In the genomic region with DNA sequence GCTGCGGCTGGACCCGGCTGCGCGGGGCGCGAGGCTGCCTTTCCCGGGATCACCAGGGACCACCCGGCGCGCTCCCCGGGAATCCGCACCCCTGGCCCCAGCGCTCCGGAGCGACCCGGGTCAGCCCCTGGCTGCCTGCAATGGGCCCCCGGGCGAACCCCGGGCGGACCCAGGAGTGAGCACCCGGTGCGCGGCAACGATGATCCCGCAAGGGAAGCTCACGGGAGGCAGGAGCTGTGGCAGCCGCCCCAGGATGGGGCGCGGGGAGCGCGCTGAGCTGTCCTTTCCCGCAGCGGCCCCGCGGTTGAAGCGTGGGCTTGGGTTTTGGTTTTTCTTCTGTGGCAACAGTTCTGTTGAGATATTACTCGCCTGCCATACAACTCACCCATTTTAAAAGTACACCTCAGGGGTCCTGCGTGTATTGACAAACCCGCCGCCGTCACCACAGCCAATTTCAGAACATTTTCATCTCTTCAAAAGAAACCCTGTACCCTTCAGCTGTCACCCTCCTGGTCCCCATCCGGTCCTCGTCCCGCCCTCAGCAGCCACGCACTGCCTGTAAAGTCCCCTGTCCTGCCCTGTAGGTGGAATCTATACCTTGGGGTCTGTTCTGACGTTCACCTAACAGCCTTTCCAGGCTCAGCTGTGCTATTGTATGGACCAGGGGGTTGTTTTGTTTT, we compare ENCODE assay signal across 9 cellular contexts. TPM values are rescaled to one million over a fixed set of nuclear protein-coding genes. Genes with fewer than 3 reads are reported as not detected.
DNase-seq lines count a peak whose midpoint lies in the region; ATAC-seq, FAIRE-seq and TF ChIP-seq lines count a peak whose summit lies in the region.
"Had no signal": no experiment of that assay in that cellular context is flagged by ENCODE, and none has a peak within 500 bp of the region (broad histone marks: within the 10 kb centered on the region; RNA-seq: fewer than 3 reads in every experiment).

No MANE protein-coding gene starts in this region.

- H3K4me1 Mint-ChIP-seq in activated CD4-positive, alpha-beta T cell treated with anti-CD3 and anti-CD28 coated beads for 36 hours: peaks cover 10% of the 10 kb centered on the region
- H3K4me1 Mint-ChIP-seq in activated naive CD4-positive, alpha-beta T cell treated with anti-CD3 and anti-CD28 coated beads, Interleukin-2, amount 10 ng/mL, durations not matched to agents 7 days and 5 days: peaks cover 11% of the 10 kb centered on the region
- H3K4me1 Mint-ChIP-seq in stimulated activated naive CD8-positive, alpha-beta T cell treated with anti-CD3 and anti-CD28 coated beads, Interleukin-15, Interleukin-2, amounts not matched to agents 100 ng/mL and 50 ng/mL, for 24 hours (ENCODE audit: low read depth): peaks cover 19% of the 10 kb centered on the region

- H3K36me3 Mint-ChIP-seq in activated CD4-positive, alpha-beta T cell treated with anti-CD3 and anti-CD28 coated beads for 36 hours (ENCODE audit: low read depth): peaks cover 2% of the 10 kb centered on the region
- H3K36me3 Mint-ChIP-seq in activated naive CD4-positive, alpha-beta T cell treated with anti-CD3 and anti-CD28 coated beads, Interleukin-2, amount 10 ng/mL, durations not matched to agents 7 days and 5 days: peaks cover 1% of the 10 kb centered on the region
- peaks cover 2% of the 10 kb centered on the region for H3K36me3 Mint-ChIP-seq in stimulated activated naive CD8-positive, alpha-beta T cell treated with anti-CD3 and anti-CD28 coated beads, Interleukin-15, Interleukin-2, amounts not matched to agents 100 ng/mL and 50 ng/mL, for 24 hours (ENCODE audit: low read depth)

- no peak overlapping the region for H3K27ac ChIP-seq in kidney (ENCODE audit: low read depth in 2 of 2, low read length in 2 of 2)
- H3K27ac ChIP-seq: epithelial cell of prostate had no signal

- H3K27me3 Mint-ChIP-seq in activated CD4-positive, alpha-beta T cell treated with anti-CD3 and anti-CD28 coated beads for 36 hours: peaks cover 29% of the 10 kb centered on the region
- H3K27me3 Mint-ChIP-seq in activated naive CD4-positive, alpha-beta T cell treated with anti-CD3 and anti-CD28 coated beads, Interleukin-2, amount 10 ng/mL, durations not matched to agents 7 days and 5 days: peaks cover 74% of the 10 kb centered on the region
- peaks cover 34% of the 10 kb centered on the region for H3K27me3 Mint-ChIP-seq in stimulated activated naive CD8-positive, alpha-beta T cell treated with anti-CD3 and anti-CD28 coated beads, Interleukin-15, Interleukin-2, amounts not matched to agents 100 ng/mL and 50 ng/mL, for 24 hours

- H3K36me3 ChIP-seq in kidney (ENCODE audit: control insufficient read depth in 1 of 2, insufficient read depth in 2 of 2, low read length in 2 of 2): peaks cover 0 to under 1% of the 10 kb centered on the region in 2 donors

- H3K9me3 ChIP-seq in kidney (ENCODE audit: control insufficient read depth in 1 of 2, low read length in 2 of 2): no peaks in the 10 kb centered on the region

- H3K4me3 Mint-ChIP-seq in activated CD4-positive, alpha-beta T cell treated with anti-CD3 and anti-CD28 coated beads for 36 hours: peak overlapping the region; percentile 50
- H3K4me3 Mint-ChIP-seq in activated naive CD4-positive, alpha-beta T cell treated with anti-CD3 and anti-CD28 coated beads, Interleukin-2, amount 10 ng/mL, durations not matched to agents 7 days and 5 days: peak overlapping the region; percentile 55
- H3K4me3 Mint-ChIP-seq in stimulated activated naive CD8-positive, alpha-beta T cell treated with anti-CD3 and anti-CD28 coated beads, Interleukin-15, Interleukin-2, amounts not matched to agents 100 ng/mL and 50 ng/mL, for 24 hours: peak overlapping the region; percentile 67

- peak; percentile 63 for ATAC-seq in activated CD4-positive, alpha-beta T cell treated with anti-CD3 and anti-CD28 coated beads for 36 hours
- ATAC-seq in HG02759 (IDR thresholded peaks at IDR 0.05; ENCODE audit: unreplicated experiment): no peak
- ATAC-seq in HG03432 (IDR thresholded peaks at IDR 0.05; ENCODE audit: unreplicated experiment): no peak
- no peak for ATAC-seq in HG03175 (IDR thresholded peaks at IDR 0.05; ENCODE audit: unreplicated experiment)

- peaks cover 4 to 10% of the 10 kb centered on the region in 2 donors for H3K4me1 ChIP-seq in kidney (ENCODE audit: control insufficient read depth in 1 of 2, insufficient read depth in 1 of 2, low read depth in 1 of 2, low read length in 2 of 2)

- no peak overlapping the region for H3K4me3 ChIP-seq in kidney (ENCODE audit: low read length in 2 of 2)

- H3K9me3 Mint-ChIP-seq in activated CD4-positive, alpha-beta T cell treated with anti-CD3 and anti-CD28 coated beads for 36 hours (ENCODE audit: low read depth): no peaks in the 10 kb centered on the region
- no peaks in the 10 kb centered on the region for H3K9me3 Mint-ChIP-seq in activated naive CD4-positive, alpha-beta T cell treated with anti-CD3 and anti-CD28 coated beads, Interleukin-2, amount 10 ng/mL, durations not matched to agents 7 days and 5 days
- H3K9me3 Mint-ChIP-seq in stimulated activated naive CD8-positive, alpha-beta T cell treated with anti-CD3 and anti-CD28 coated beads, Interleukin-15, Interleukin-2, amounts not matched to agents 100 ng/mL and 50 ng/mL, for 24 hours: no peaks in the 10 kb centered on the region

- POLR2A ChIA-PET in activated CD4-positive, alpha-beta T cell treated with anti-CD3 and anti-CD28 coated beads for 36 hours (lab: Charles Lee): no interaction called here

- FAIRE-seq in kidney (lab: Jason Lieb, UNC): no peak

- CTCF ChIA-PET in activated CD4-positive, alpha-beta T cell treated with anti-CD3 and anti-CD28 coated beads for 36 hours (lab: Charles Lee): interaction anchor here (0.6 to 1.4 kb wide), 7 partner anchors 12 to 1163 kb away, joined by 3 to 4 read pairs (median 3); partner anchors contain the start of gene CHMP6
- CTCF ChIA-PET in activated naive CD4-positive, alpha-beta T cell treated with anti-CD3 and anti-CD28 coated beads, Interleukin-2, amount 10 ng/mL, durations not matched to agents 7 days and 5 days (lab: Charles Lee): interaction anchor here (0.8 to 1.2 kb wide), 3 partner anchors 11 to 15 kb away, joined by 3 read pairs; no protein-coding TSS in a partner anchor

- DNase-seq in activated CD4-positive, alpha-beta T cell treated with anti-CD3 and anti-CD28 coated beads for 36 hours: peak; percentile 76
- DNase-seq in activated CD4-positive, alpha-beta T cell treated with anti-CD3 and anti-CD28 coated beads, Interleukin-2, amount 50 U/mL, for 4 hours: no peak
- peak; percentile 54 for DNase-seq in activated naive CD4-positive, alpha-beta T cell treated with anti-CD3 and anti-CD28 coated beads, Interleukin-2, amount 10 ng/mL, durations not matched to agents 7 days and 5 days
- DNase-seq in kidney: peak; percentile 75

- no peak overlapping the region for H3K9ac ChIP-seq in kidney (ENCODE audit: low read length in 2 of 2)

- H3K27ac Mint-ChIP-seq in activated CD4-positive, alpha-beta T cell treated with anti-CD3 and anti-CD28 coated beads for 36 hours: no peak overlapping the region
- H3K27ac Mint-ChIP-seq in activated naive CD4-positive, alpha-beta T cell treated with anti-CD3 and anti-CD28 coated beads, Interleukin-2, amount 10 ng/mL, durations not matched to agents 7 days and 5 days: peak overlapping the region; percentile 74
- no peak overlapping the region for H3K27ac Mint-ChIP-seq in stimulated activated naive CD8-positive, alpha-beta T cell treated with anti-CD3 and anti-CD28 coated beads, Interleukin-15, Interleukin-2, amounts not matched to agents 100 ng/mL and 50 ng/mL, for 24 hours

- no peak for TF ChIP-seq CTCF in kidney (IDR thresholded peaks at IDR 0.05; ENCODE audit: borderline replicate concordance, extremely low read depth, insufficient read depth)

- intact Hi-C loops in activated CD4-positive, alpha-beta T cell treated with anti-CD3 and anti-CD28 coated beads for 36 hours (cut with DNase I, micrococcal nuclease): no loop called here
- intact Hi-C loops in kidney (cut with DNase I): no loop called here

RNA-seq across cellular contexts. Expression of gene CHMP6, which starts 12.8 kb away (rescaled TPM):
- 10 to 100 TPM; 15.9 to 19.4 TPM for total RNA-seq in activated CD4-positive, alpha-beta T cell treated with anti-CD3 and anti-CD28 coated beads for 36 hours
- total RNA-seq in kidney: 28.0 TPM
- 34.1 TPM for polyA plus RNA-seq in kidney (ENCODE audit: insufficient read depth, low read depth, low replicate concordance)

RNA-seq across cellular contexts. Expression of gene BAIAP2, which starts 30.5 kb away (rescaled TPM):
- total RNA-seq in activated CD4-positive, alpha-beta T cell treated with anti-CD3 and anti-CD28 coated beads for 36 hours: 1 to 10 TPM; 4.6 to 5.0 TPM
- 45.8 TPM for total RNA-seq in kidney
- 44.5 TPM for polyA plus RNA-seq in kidney (ENCODE audit: insufficient read depth, low read depth, low replicate concordance)

Comparison
In these comparisons a context has a peak if more than half of its experiments do, and no peak if none do; other contexts are left out.
1. DNase-seq: peak in activated CD4-positive, alpha-beta T cell treated with anti-CD3 and anti-CD28 coated beads for 36 hours (single experiment), activated naive CD4-positive, alpha-beta T cell treated with anti-CD3 and anti-CD28 coated beads, Interleukin-2, amount 10 ng/mL, durations not matched to agents 7 days and 5 days (single experiment) and kidney (single experiment); none in activated CD4-positive, alpha-beta T cell treated with anti-CD3 and anti-CD28 coated beads, Interleukin-2, amount 50 U/mL, for 4 hours (0 of 2).
2. Peak in every context shown above with its lines, with median percentiles within 50 percentile points of each other: H3K4me3 Mint-ChIP-seq.